Comparison of ENCODE assay signal across 28 cellular contexts in the genomic region with DNA sequence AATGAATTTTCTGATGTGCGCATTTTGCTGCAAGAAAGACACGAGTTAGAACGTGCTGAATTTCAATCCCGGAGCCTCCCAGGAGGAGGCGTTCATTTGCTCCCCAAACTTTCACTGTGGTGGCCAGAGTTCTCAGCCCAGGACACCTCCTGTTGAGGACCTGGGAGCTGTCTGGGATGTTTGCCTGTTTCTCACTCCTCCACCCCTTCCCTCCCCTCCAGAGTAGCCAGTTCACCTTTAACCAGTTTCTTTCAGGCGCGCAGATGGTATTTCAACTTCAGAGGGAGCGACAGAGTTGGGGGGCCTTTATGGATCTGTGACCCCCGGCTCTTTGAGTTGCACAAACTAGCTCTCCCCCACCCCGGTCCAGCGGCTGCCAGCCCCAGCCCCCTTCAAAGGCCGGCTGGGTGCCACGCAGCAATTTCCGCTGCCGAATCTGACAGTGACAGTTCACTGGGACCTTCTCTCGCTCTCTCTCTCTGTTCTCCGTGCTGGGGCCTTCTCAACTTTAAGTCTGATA.
DNase-seq lines count a peak whose midpoint lies in the region; ATAC-seq, FAIRE-seq and TF ChIP-seq lines count a peak whose summit lies in the region.
"Had no signal": no experiment of that assay in that cellular context is flagged by ENCODE, and none has a peak within 500 bp of the region (broad histone marks: within the 10 kb centered on the region; RNA-seq: fewer than 3 reads in every experiment).

No MANE protein-coding gene starts in this region.

- ATAC-seq in HepG2: peak; percentile 86
- no peak for ATAC-seq in right lobe of liver
- no peak for ATAC-seq in T-cell (replicated peaks in 1 of 4)
- ATAC-seq: activated T-cell treated with anti-CD3 and anti-CD28 coated beads, Interleukin-2, amount 50 U/mL, for 4 hours; body of pancreas; GM12878; Panc1; stimulated activated naive B cell treated with anti-CD40 and anti-IgM and Interleukin-4, amounts not matched to agents 10 μg/mL and 1 μg/mL and 100 μg/mL, for 72 hours had no signal

- BruUV-seq in HepG2 (replicated peaks; lab: Mats Ljungman, UMichigan): no TSS peak

- no peak; the same call in 1 of the 2 replicates for TF ChIP-seq RAD21 in HepG2 (CRISPR knock-in tag; IDR thresholded peaks at IDR 0.05)

- TF ChIP-seq POLR2A in HepG2 (IDR thresholded peaks at IDR 0.05; ENCODE audit: insufficient read depth in 1 of 2, low read depth in 2 of 2, low read length in 2 of 2): peak; percentile 47 to 78; a peak in 3 of 4 replicates
- TF ChIP-seq POLR2A in right lobe of liver (IDR thresholded peaks at IDR 0.05): no peak

- H3K36me3 ChIP-seq in HepG2 (replicated peaks in 1 of 2; ENCODE audit: control insufficient read depth in 1 of 2, insufficient read depth in 2 of 2, low read length in 2 of 2) (no peaks in the 10 kb centered on the region), right lobe of liver (no peaks in the 10 kb centered on the region), hepatocyte (replicated peaks; ENCODE audit: insufficient read depth, low read depth) (no peaks in the 10 kb centered on the region)

- CTCF ChIA-PET in HepG2 (lab: Yijun Ruan, JAX; ENCODE audit: low intra/inter-chr PET ratio, low total read pairs): interaction anchor here (1.4 kb wide), 1 partner anchor 239 kb away, joined by 3 read pairs; no protein-coding TSS in a partner anchor
- CTCF ChIA-PET in activated naive CD4-positive, alpha-beta T cell treated with anti-CD3 and anti-CD28 coated beads for 36 hours (lab: Charles Lee): no interaction called here
- CTCF ChIA-PET in T-cell (lab: Charles Lee): no interaction called here

- TF ChIP-seq CTCF in HepG2 (CRISPR knock-in tag; IDR thresholded peaks at IDR 0.05): peak; percentile 38
- TF ChIP-seq CTCF in right lobe of liver (IDR thresholded peaks at IDR 0.05): no peak
- TF ChIP-seq CTCF in hepatocyte (IDR thresholded peaks at IDR 0.05; ENCODE audit: poor library complexity): no peak
- TF ChIP-seq CTCF in mesothelial cell of epicardium (IDR thresholded peaks at IDR 0.05; ENCODE audit: unreplicated experiment): no peak

- H3K9me3 ChIP-seq in HepG2 (ENCODE audit: low read length) (no peaks in the 10 kb centered on the region), right lobe of liver (no peaks in the 10 kb centered on the region), hepatocyte (ENCODE audit: low read depth) (no peaks in the 10 kb centered on the region)
- H3K9me3 ChIP-seq: body of pancreas had no signal

- H3K4me2 ChIP-seq in HepG2 (ENCODE audit: low read depth, low read length) (peak overlapping the region; percentile 99), hepatocyte (peak overlapping the region; percentile 59)

- intact Hi-C loops in HepG2 (cut with micrococcal nuclease; ENCODE audit: unreplicated experiment) (loop anchor here (2.0 to 10.0 kb wide), 4 partner anchors 51 to 217 kb away; a partner anchor contains a TSS), right lobe of liver (cut with DNase I) (no loop called here)
- intact Hi-C loops in activated naive CD4-positive, alpha-beta T cell treated with anti-CD3 and anti-CD28 coated beads for 36 hours (cut with micrococcal nuclease): no loop called here

- H3K9me3 Mint-ChIP-seq in mesothelial cell of epicardium (peaks cover under 1% of the 10 kb centered on the region), T-cell (peaks cover 0 to under 1% (median 0%) of the 10 kb centered on the region in 3 donors)
- H3K9me3 Mint-ChIP-seq in activated naive CD4-positive, alpha-beta T cell treated with anti-CD3 and anti-CD28 coated beads for 36 hours: peaks cover 6% of the 10 kb centered on the region
- H3K9me3 Mint-ChIP-seq: activated T-cell treated with anti-CD3 and anti-CD28 coated beads, Interleukin-2, amount 50 U/mL, for 4 hours; CD4-positive, alpha-beta T cell had no signal

- POLR2A ChIA-PET in HepG2 (lab: Yijun Ruan, JAX): interaction anchor here (0.8 to 2.4 kb wide), 7 partner anchors 10 to 179 kb away, joined by 3 to 12 read pairs (median 5); a partner anchor contains a TSS
- POLR2A ChIA-PET in T-cell (lab: Charles Lee): no interaction called here

- H4K20me1 ChIP-seq in HepG2 (ENCODE audit: insufficient read depth, low read length) (no peaks in the 10 kb centered on the region), hepatocyte (ENCODE audit: insufficient read depth, poor library complexity, severe bottlenecking) (no peaks in the 10 kb centered on the region)

- H3K4me1 ChIP-seq in HepG2 (ENCODE audit: insufficient read depth, low read length) (peaks cover 62% of the 10 kb centered on the region), right lobe of liver (no peaks in the 10 kb centered on the region), hepatocyte (ENCODE audit: insufficient read depth) (peaks cover 12% of the 10 kb centered on the region)
- H3K4me1 ChIP-seq: body of pancreas had no signal

- H3K9me2 ChIP-seq in hepatocyte (replicated peaks; ENCODE audit: insufficient read depth): no peaks in the 10 kb centered on the region

- 2% methylated on average over 13 of the region's 17 CpGs for WGBS in HepG2 (ENCODE audit: low lambda C conversion rate)
- 56% methylated on average over 9 of the region's 17 CpGs for WGBS in right lobe of liver (ENCODE audit: insufficient coverage, low coverage, low lambda C conversion rate, missing lambda C conversion rate)
- WGBS in hepatocyte (ENCODE audit: low lambda C conversion rate, missing lambda C conversion rate): 56% methylated on average over 15 of the region's 17 CpGs

- DNase-seq in HepG2 (ENCODE audit: low spot score): peak; percentile 78
- DNase-seq in right lobe of liver: no peak
- no peak for DNase-seq in hepatocyte (ENCODE audit: low spot score)
- no peak for DNase-seq in mesothelial cell of epicardium (ENCODE audit: low spot score in 2 of 2, unreplicated experiment in 2 of 2)
- no peak for DNase-seq in midbrain (lab: John Stamatoyannopoulos, UW)
- no peak for DNase-seq in H4 (ENCODE audit: low spot score)
- DNase-seq in activated naive CD4-positive, alpha-beta T cell treated with anti-CD3 and anti-CD28 coated beads for 36 hours: no peak
- DNase-seq in T-cell: no peak
- DNase-seq: activated CD4-positive, alpha-beta T cell treated with anti-CD3 and anti-CD28 coated beads, Interleukin-2, amount 10 ng/mL, durations not matched to agents 24 days and 14 days; activated gamma-delta T cell treated with Interleukin-2 at 50 U/mL for 16 hours; activated T-cell treated with anti-CD3 and anti-CD28 coated beads, Interleukin-2, amount 50 U/mL, for 4 hours; body of pancreas; CD4-positive, alpha-beta T cell; effector memory CD4-positive, alpha-beta T cell; GOT3; NCI-H1105; NCI-H2029; NCI-H526; posterior cingulate gyrus; SHP77; stimulated activated CD4-positive, alpha-beta T cell treated with anti-CD3 and anti-CD28 coated beads, Interleukin-15, amount 100 ng/mL, for 24 hours; stimulated activated naive B cell treated with anti-CD40 and anti-IgM and Interleukin-4, amounts not matched to agents 10 μg/mL and 1 μg/mL and 100 μg/mL, for 72 hours had no signal

- H3K36me3 Mint-ChIP-seq in mesothelial cell of epicardium: no peaks in the 10 kb centered on the region
- H3K36me3 Mint-ChIP-seq in activated naive CD4-positive, alpha-beta T cell treated with anti-CD3 and anti-CD28 coated beads for 36 hours (ENCODE audit: low read depth): peaks cover 10% of the 10 kb centered on the region
- peaks cover 18% of the 10 kb centered on the region for H3K36me3 Mint-ChIP-seq in T-cell

- in situ Hi-C loops in HepG2 (cut with HindIII; ENCODE audit: extremely low pct_ligation_motif_present, low pct_unique_long_range_greater_than_20kb): no loop called here

- H3K27me3 ChIP-seq in HepG2 (ENCODE audit: control insufficient read depth in 1 of 2, insufficient read depth in 2 of 2, low read length in 2 of 2): no peaks in the 10 kb centered on the region; a peak in 1 of 5 replicates
- no peaks in the 10 kb centered on the region for H3K27me3 ChIP-seq in right lobe of liver
- no peaks in the 10 kb centered on the region for H3K27me3 ChIP-seq in hepatocyte
- H3K27me3 ChIP-seq: body of pancreas had no signal

- no peaks in the 10 kb centered on the region for H3K79me2 ChIP-seq in HepG2 (ENCODE audit: insufficient read depth, low read length)
- no peaks in the 10 kb centered on the region for H3K79me2 ChIP-seq in hepatocyte

- TF ChIP-seq EP300 in HepG2 (IDR thresholded peaks at IDR 0.05; ENCODE audit: low read depth in 2 of 2, low read length in 2 of 2): peak in 1 of 2 experiments; percentile 41; a peak in 1 of 4 replicates
- TF ChIP-seq EP300 in HepG2 (CRISPR knock-in tag; IDR thresholded peaks at IDR 0.05; ENCODE audit: borderline replicate concordance): no peak

- H3K27ac Mint-ChIP-seq in mesothelial cell of epicardium (peak overlapping the region; percentile 93), T-cell (no peak overlapping the region)
- H3K27ac Mint-ChIP-seq in activated naive CD4-positive, alpha-beta T cell treated with anti-CD3 and anti-CD28 coated beads for 36 hours: no peak overlapping the region
- H3K27ac Mint-ChIP-seq: activated CD4-positive, alpha-beta T cell treated with anti-CD3 and anti-CD28 coated beads, Interleukin-2, amount 10 ng/mL, durations not matched to agents 24 days and 14 days; CD4-positive, alpha-beta T cell; stimulated activated naive B cell treated with anti-CD40 and anti-IgM and Interleukin-4, amounts not matched to agents 10 μg/mL and 1 μg/mL and 100 μg/mL, for 72 hours had no signal

- peaks cover 33% of the 10 kb centered on the region for H3K4me1 Mint-ChIP-seq in mesothelial cell of epicardium
- peaks cover 7% of the 10 kb centered on the region for H3K4me1 Mint-ChIP-seq in activated naive CD4-positive, alpha-beta T cell treated with anti-CD3 and anti-CD28 coated beads for 36 hours (ENCODE audit: low read depth)
- no peaks in the 10 kb centered on the region for H3K4me1 Mint-ChIP-seq in T-cell

- peak overlapping the region; percentile 48 for H3K4me3 Mint-ChIP-seq in mesothelial cell of epicardium
- H3K4me3 Mint-ChIP-seq in activated naive CD4-positive, alpha-beta T cell treated with anti-CD3 and anti-CD28 coated beads for 36 hours: no peak overlapping the region
- H3K4me3 Mint-ChIP-seq in T-cell: no peak overlapping the region
- H3K4me3 Mint-ChIP-seq: activated CD4-positive, alpha-beta T cell treated with anti-CD3 and anti-CD28 coated beads, Interleukin-2, amount 10 ng/mL, durations not matched to agents 24 days and 14 days; activated T-cell treated with anti-CD3 and anti-CD28 coated beads, Interleukin-2, amount 50 U/mL, for 4 hours; CD4-positive, alpha-beta T cell; stimulated activated naive B cell treated with anti-CD40 and anti-IgM and Interleukin-4, amounts not matched to agents 10 μg/mL and 1 μg/mL and 100 μg/mL, for 72 hours had no signal

- FAIRE-seq in HepG2 (lab: Jason Lieb, UNC): peak; percentile 72
- FAIRE-seq: colon, GM12878, keratinocyte, urothelium cell line had no signal

- H3K9ac ChIP-seq in HepG2 (ENCODE audit: insufficient read depth, low read depth, low read length): peak overlapping the region; percentile 81

- H3K4me3 ChIP-seq in HepG2 (replicated peaks in 1 of 3; ENCODE audit: insufficient read depth in 1 of 3, low read depth in 2 of 3, low read length in 3 of 3) (peak overlapping the region; percentile 45 to 70 (median 63)), right lobe of liver (no peak overlapping the region), hepatocyte (no peak overlapping the region)
- H3K4me3 ChIP-seq: body of pancreas, GM12878 had no signal

- peak overlapping the region; percentile 96 for H3K27ac ChIP-seq in HepG2 (ENCODE audit: extremely low read length, insufficient read depth, low read length)
- no peak overlapping the region for H3K27ac ChIP-seq in right lobe of liver
- H3K27ac ChIP-seq in hepatocyte: no peak overlapping the region
- H3K27ac ChIP-seq: body of pancreas, VCaP had no signal

- no peaks in the 10 kb centered on the region for H3K27me3 Mint-ChIP-seq in mesothelial cell of epicardium (ENCODE audit: low read depth)
- no peaks in the 10 kb centered on the region for H3K27me3 Mint-ChIP-seq in activated naive CD4-positive, alpha-beta T cell treated with anti-CD3 and anti-CD28 coated beads for 36 hours (ENCODE audit: low read depth)
- no peaks in the 10 kb centered on the region for H3K27me3 Mint-ChIP-seq in T-cell
- H3K27me3 Mint-ChIP-seq: activated CD4-positive, alpha-beta T cell treated with anti-CD3 and anti-CD28 coated beads, Interleukin-2, amount 10 ng/mL, durations not matched to agents 24 days and 14 days; CD4-positive, alpha-beta T cell; stimulated activated naive B cell treated with anti-CD40 and anti-IgM and Interleukin-4, amounts not matched to agents 10 μg/mL and 1 μg/mL and 100 μg/mL, for 72 hours had no signal

- H2AFZ ChIP-seq in HepG2 (ENCODE audit: low read length) (peak overlapping the region; percentile 64), hepatocyte (peak overlapping the region; percentile 47)

Comparison
In these comparisons a context has a peak if more than half of its experiments do, and no peak if none do; other contexts are left out.
1. H3K4me3 ChIP-seq: peak in HepG2 (3 of 3); none in right lobe of liver (0 of 3) and hepatocyte (single experiment).